Comparison of ENCODE assay signal across 29 cellular contexts in the genomic region with DNA sequence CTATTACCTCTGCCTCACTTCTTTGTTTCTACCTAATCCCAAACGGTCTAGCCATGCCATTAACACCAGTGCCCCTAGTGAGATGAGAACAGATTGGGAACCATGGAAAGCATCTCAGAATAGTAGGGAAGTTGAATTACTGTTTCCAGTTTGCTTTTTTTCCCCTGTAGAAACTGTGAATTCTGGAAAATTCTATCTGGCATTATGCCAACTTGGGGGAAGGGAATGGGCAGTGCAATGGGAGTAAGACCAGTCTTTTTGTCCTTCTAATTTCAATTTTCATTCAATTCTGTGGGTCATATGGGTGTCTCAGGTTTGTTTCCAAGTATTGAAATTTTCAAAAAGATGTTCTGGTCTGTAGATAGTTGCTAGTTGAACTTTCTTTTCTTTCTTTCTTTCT.
"Had no signal": no experiment of that assay in that cellular context is flagged by ENCODE, and none has a peak within 500 bp of the region (broad histone marks: within the 10 kb centered on the region; RNA-seq: fewer than 3 reads in every experiment).

No MANE protein-coding gene starts in this region.

- H3K9me3 ChIP-seq: colonic mucosa had no signal

- H3K4me1 ChIP-seq: colonic mucosa, esophagus muscularis mucosa, esophagus squamous epithelium, foreskin keratinocyte, gastrocnemius medialis, gastroesophageal sphincter, heart left ventricle, heart right ventricle had no signal

- H3K4me1 Mint-ChIP-seq: endodermal cell had no signal

- H3K27me3 ChIP-seq: colonic mucosa, dorsolateral prefrontal cortex, esophagus muscularis mucosa, esophagus squamous epithelium, foreskin keratinocyte, gastrocnemius medialis, gastroesophageal sphincter, heart left ventricle, heart right ventricle had no signal

- H3K27ac Mint-ChIP-seq: dendritic cell treated with granulocyte-macrophage colony-stimulating factor and Interleukin-4, amounts not matched to agents 40 ng/mL and 50 ng/mL, for 4 days; effector memory CD8-positive, alpha-beta T cell; endodermal cell had no signal

- H3K36me3 ChIP-seq: colonic mucosa, esophagus muscularis mucosa, esophagus squamous epithelium, gastrocnemius medialis, gastroesophageal sphincter, heart left ventricle, heart right ventricle had no signal

- H3K27me3 Mint-ChIP-seq: dendritic cell treated with granulocyte-macrophage colony-stimulating factor and Interleukin-4, amounts not matched to agents 40 ng/mL and 50 ng/mL, for 4 days; effector memory CD8-positive, alpha-beta T cell had no signal

- H3K4me3 Mint-ChIP-seq: dendritic cell treated with granulocyte-macrophage colony-stimulating factor and Interleukin-4, amounts not matched to agents 40 ng/mL and 50 ng/mL, for 4 days; effector memory CD8-positive, alpha-beta T cell; endodermal cell had no signal

- FAIRE-seq: colon, endometrium, endothelial cell of umbilical vein, frontal cortex had no signal

- DNase-seq: colonic mucosa; cortex of kidney; dermis blood vessel endothelial cell; dorsolateral prefrontal cortex; effector CD4-positive, alpha-beta T cell; effector CD8-positive, alpha-beta T cell; effector memory CD4-positive, alpha-beta T cell; effector memory CD8-positive, alpha-beta T cell; endodermal cell; erythroblast; esophagus squamous epithelium; foreskin fibroblast; foreskin keratinocyte; foreskin melanocyte; gastrocnemius medialis; glutamatergic neuron; head of caudate nucleus; heart left ventricle; heart right ventricle had no signal

- H3K4me3 ChIP-seq: colonic mucosa, coronary artery, dorsolateral prefrontal cortex, esophagus muscularis mucosa, esophagus squamous epithelium, gastrocnemius medialis, gastroesophageal sphincter, heart left ventricle, heart right ventricle had no signal

- ATAC-seq: effector memory CD8-positive, alpha-beta T cell; esophagus mucosa; foreskin keratinocyte; gastrocnemius medialis; gastroesophageal sphincter; heart left ventricle; heart right ventricle had no signal

- H3K27ac ChIP-seq: colonic mucosa, coronary artery, dorsolateral prefrontal cortex, epithelial cell of prostate, esophagus muscularis mucosa, esophagus squamous epithelium, foreskin keratinocyte, gastrocnemius medialis, gastroesophageal sphincter, heart left ventricle, heart right ventricle had no signal
